9 cellular contexts compared by ENCODE assay signal in the genomic region with DNA sequence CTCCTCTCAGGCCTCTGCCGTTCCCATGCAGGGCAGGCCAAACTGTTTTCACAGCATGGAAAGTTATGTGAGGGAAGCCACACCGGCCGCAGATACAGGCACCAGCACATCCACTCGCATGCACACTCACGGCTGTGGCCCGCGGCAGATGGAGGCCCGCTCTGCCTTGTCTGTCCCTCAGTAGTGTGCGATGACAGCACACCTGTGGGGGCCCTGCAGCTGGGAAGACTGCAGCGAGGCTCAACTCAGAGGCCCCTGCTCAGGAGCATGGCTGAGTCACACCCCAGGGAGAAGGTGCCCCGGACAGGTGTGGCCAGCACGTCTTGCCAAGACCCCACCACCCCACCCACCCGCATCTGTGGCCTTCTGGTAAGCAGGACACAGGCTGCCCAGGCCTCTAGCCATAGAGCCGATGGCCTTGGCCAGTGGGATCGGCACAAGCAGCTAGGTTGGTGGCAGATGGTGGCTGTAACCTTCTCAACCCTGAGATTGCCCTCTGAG. TPM values are rescaled to one million over a fixed set of nuclear protein-coding genes. Genes with fewer than 3 reads are reported as not detected.
DNase-seq lines count a peak whose midpoint lies in the region; ATAC-seq and TF ChIP-seq lines count a peak whose summit lies in the region.
"Had no signal": no experiment of that assay in that cellular context is flagged by ENCODE, and none has a peak within 500 bp of the region (broad histone marks: within the 10 kb centered on the region; RNA-seq: fewer than 3 reads in every experiment).

No MANE protein-coding gene starts in this region.

- no peak overlapping the region for H3K4me3 ChIP-seq in GM23338
- peak overlapping the region; percentile 93; the same call in 1 of the 2 replicates for H3K4me3 ChIP-seq in SJCRH30
- peak overlapping the region; percentile 73 for H3K4me3 ChIP-seq in epithelial cell of proximal tubule (ENCODE audit: low read depth, low read length)
- peak overlapping the region; percentile 72 for H3K4me3 ChIP-seq in rectal smooth muscle tissue (ENCODE audit: low read length)

- no peak overlapping the region for H2AFZ ChIP-seq in GM23338

- H3K27ac ChIP-seq in GM23338 (ENCODE audit: low read depth) (no peak overlapping the region), SJCRH30 (no peak overlapping the region; the same call in 1 of the 2 replicates), rectal smooth muscle tissue (ENCODE audit: low read depth, low read length) (no peak overlapping the region)

- H3K27me3 ChIP-seq in GM23338 (ENCODE audit: insufficient read depth) = no peaks in the 10 kb centered on the region
- no peaks in the 10 kb centered on the region for H3K27me3 ChIP-seq in SJCRH30
- no peaks in the 10 kb centered on the region for H3K27me3 ChIP-seq in rectal smooth muscle tissue (ENCODE audit: control insufficient read depth, insufficient read depth, low read length)

- H3F3A ChIP-seq in GM23338 (replicated peaks; ENCODE audit: low read depth) = no peaks in the 10 kb centered on the region

- H3K9me2 ChIP-seq in GM23338 (ENCODE audit: insufficient read depth) = no peaks in the 10 kb centered on the region

- no peaks in the 10 kb centered on the region for H3K36me3 ChIP-seq in GM23338 (ENCODE audit: insufficient read depth)
- 0 out of 2 replicates have a peak, but pooled peaks cover 5% of the 10 kb centered on the region for H3K36me3 ChIP-seq in SJCRH30
- no peaks in the 10 kb centered on the region for H3K36me3 ChIP-seq in rectal smooth muscle tissue (ENCODE audit: control insufficient read depth, insufficient read depth, low read length)

- peaks cover 11% of the 10 kb centered on the region; the same call in 2 of the 3 replicates for H3K36me3 Mint-ChIP-seq in GM23338 (ENCODE audit: low read depth)

- peaks cover 25% of the 10 kb centered on the region for H3K4me1 Mint-ChIP-seq in GM23338

- H3K9ac ChIP-seq in rectal smooth muscle tissue (ENCODE audit: low read length) = no peak overlapping the region

- no peak overlapping the region for H3K4me2 ChIP-seq in GM23338

- ATAC-seq in GM23338 = no peak
- no peak for ATAC-seq in GM21528 (IDR thresholded peaks at IDR 0.05; ENCODE audit: low FRiP score, unreplicated experiment)

- peaks cover 33% of the 10 kb centered on the region for H3K79me2 ChIP-seq in GM23338 (replicated peaks; ENCODE audit: insufficient read depth)

- peak overlapping the region; percentile 66 for H3K4me3 Mint-ChIP-seq in GM23338

- DNase-seq in GM23338 (ENCODE audit: low spot score) (no peak), SJCRH30 (no peak), epithelial cell of proximal tubule (ENCODE audit: low read depth) (no peak), mesenteric fat pad (ENCODE audit: low spot score) (no peak), OCI-M1 (lab: John Stamatoyannopoulos, UW) (no peak)
- DNase-seq: foreskin fibroblast, NCI-H2081 had no signal

- peaks cover 18% of the 10 kb centered on the region for H3K27me3 Mint-ChIP-seq in GM23338 (ENCODE audit: insufficient read depth, low read depth, poor library complexity)

- TF ChIP-seq CTCF in GM23338 (conservative IDR thresholded peaks at IDR 0.05; ENCODE audit: low read depth in 2 of 2) (no peak), epithelial cell of proximal tubule (conservative IDR thresholded peaks at IDR 0.05; ENCODE audit: low read depth, low read length) (no peak)

- H3K4me1 ChIP-seq in GM23338 (ENCODE audit: insufficient read depth) = no peaks in the 10 kb centered on the region; the same call in 1 of the 2 replicates
- H3K4me1 ChIP-seq in SJCRH30 = peaks cover 3% of the 10 kb centered on the region; the same call in 1 of the 2 replicates
- H3K4me1 ChIP-seq in rectal smooth muscle tissue (ENCODE audit: control insufficient read depth, insufficient read depth, low read length) = peaks cover 19% of the 10 kb centered on the region

- H3K9me3 ChIP-seq in SJCRH30 (replicated peaks) = no peaks in the 10 kb centered on the region

- peaks cover 3% of the 10 kb centered on the region; the same call in 1 of the 3 replicates for H3K9me3 Mint-ChIP-seq in GM23338

- H3K27ac Mint-ChIP-seq in GM23338 = no peak overlapping the region

- peaks cover 13% of the 10 kb centered on the region for H4K20me1 ChIP-seq in GM23338 (replicated peaks; ENCODE audit: insufficient read depth)

TF ChIP-seq in GM23338, 12 proteins besides CTCF, POLR2A, EP300 and RAD21 (continues in another document):
- TF ChIP-seq POLR2AphosphoS5 (IDR thresholded peaks at IDR 0.05; ENCODE audit: low read depth) (no peak), JUNB (IDR thresholded peaks at IDR 0.05; ENCODE audit: unreplicated experiment) (no peak), ZNF114 (CRISPR knock-in tag; IDR thresholded peaks at IDR 0.05) (no peak)

RNA-seq across cellular contexts. Expression of a gene that starts 1.3 kb away (rescaled TPM):
- total RNA-seq in GM23338 (2014; rRNA removed; shearing (Covaris generic)) = 70.2 and 73.5 TPM in 2 replicates
- polyA plus RNA-seq in GM23338 (2016; fragmentation: Nextera tagmentation; extraction: Ambion mirVana) = 47.1 and 49.5 TPM in 2 replicates
- total RNA-seq in SJCRH30 (2014; rRNA removed; shearing (Covaris generic)) = 109 and 115 TPM in 2 replicates
- total RNA-seq in epithelial cell of proximal tubule (49.3 and 84.1 TPM in 2 replicates), mesenteric fat pad (56.5 TPM)

RNA-seq across cellular contexts. Expression of a gene that starts 5.3 kb away (rescaled TPM):
- total RNA-seq in GM23338 (2014; rRNA removed; shearing (Covaris generic)) = 0.70 and 1.4 TPM in 2 replicates
- 1.7 and 1.8 TPM in 2 replicates for polyA plus RNA-seq in GM23338 (2016; fragmentation: Nextera tagmentation; extraction: Ambion mirVana)
- 1.1 and 2.2 TPM in 2 replicates for total RNA-seq in SJCRH30 (2014; rRNA removed; shearing (Covaris generic))
- 0.14 and 1.5 TPM in 2 replicates for total RNA-seq in epithelial cell of proximal tubule
- total RNA-seq in mesenteric fat pad = 2.1 TPM

RNA-seq across cellular contexts. Expression of a gene that starts 28.5 kb away (rescaled TPM):
- 3.0 and 4.1 TPM in 2 replicates for total RNA-seq in GM23338 (2014; rRNA removed; shearing (Covaris generic))
- polyA plus RNA-seq in GM23338 (2016; fragmentation: Nextera tagmentation; extraction: Ambion mirVana) = 4.1 and 4.2 TPM in 2 replicates
- total RNA-seq in SJCRH30 (2014; rRNA removed; shearing (Covaris generic)) = 0.30 TPM in 1 of 2 replicates, not detected in the other
- total RNA-seq in epithelial cell of proximal tubule (1.7 and 5.1 TPM in 2 replicates), mesenteric fat pad (2.9 TPM)

RNA-seq across cellular contexts. Expression of a gene that starts 32.7 kb away (rescaled TPM):
- 27.7 and 31.9 TPM in 2 replicates for total RNA-seq in GM23338 (2014; rRNA removed; shearing (Covaris generic))
- 6.4 and 8.1 TPM in 2 replicates for polyA plus RNA-seq in GM23338 (2016; fragmentation: Nextera tagmentation; extraction: Ambion mirVana)
- total RNA-seq in SJCRH30 (2014; rRNA removed; shearing (Covaris generic)) = 18.7 and 27.4 TPM in 2 replicates
- total RNA-seq in epithelial cell of proximal tubule (21.8 and 29.1 TPM in 2 replicates), mesenteric fat pad (36.6 TPM)

RNA-seq across cellular contexts. Expression of a gene that starts 33.4 kb away (rescaled TPM):
- 49.9 and 55.8 TPM in 2 replicates for total RNA-seq in GM23338 (2014; rRNA removed; shearing (Covaris generic))
- 41.5 and 43.9 TPM in 2 replicates for polyA plus RNA-seq in GM23338 (2016; fragmentation: Nextera tagmentation; extraction: Ambion mirVana)
- 23.9 and 25.3 TPM in 2 replicates for total RNA-seq in SJCRH30 (2014; rRNA removed; shearing (Covaris generic))
- total RNA-seq in epithelial cell of proximal tubule (46.5 and 92.7 TPM in 2 replicates), mesenteric fat pad (11.6 TPM)
